28 cellular contexts compared by ENCODE assay signal in the genomic region with DNA sequence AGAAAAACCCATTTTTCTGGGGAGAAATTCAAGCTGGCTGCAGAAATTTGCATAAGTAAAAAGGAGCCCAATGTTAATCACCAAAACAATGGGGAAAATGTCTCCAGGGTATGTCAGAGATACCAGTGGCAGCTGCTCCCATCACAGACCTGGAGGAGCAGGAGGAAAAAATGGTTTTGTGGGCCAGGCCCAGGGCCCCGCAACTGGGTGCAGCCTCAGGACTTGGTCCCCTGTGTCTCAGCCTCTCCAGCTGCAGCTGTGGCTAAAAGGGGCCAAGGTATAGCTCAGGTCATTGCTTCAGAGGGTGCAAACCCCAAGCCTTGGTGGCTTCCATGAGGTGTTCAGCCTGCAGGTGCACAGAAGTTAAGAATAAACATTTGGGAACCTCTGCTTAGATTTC.
"Had no signal": no experiment of that assay in that cellular context is flagged by ENCODE, and none has a peak within 500 bp of the region (broad histone marks: within the 10 kb centered on the region; RNA-seq: fewer than 3 reads in every experiment).

No MANE protein-coding gene starts in this region.

- H3K4me3 ChIP-seq: colonic mucosa, coronary artery, dorsolateral prefrontal cortex, esophagus muscularis mucosa, esophagus squamous epithelium, gastrocnemius medialis, gastroesophageal sphincter, heart left ventricle, heart right ventricle had no signal

- ATAC-seq: effector memory CD8-positive, alpha-beta T cell; esophagus mucosa; foreskin keratinocyte; gastrocnemius medialis; gastroesophageal sphincter; heart left ventricle; heart right ventricle had no signal

- H3K4me1 ChIP-seq: colonic mucosa, esophagus muscularis mucosa, esophagus squamous epithelium, foreskin keratinocyte, gastrocnemius medialis, gastroesophageal sphincter, heart left ventricle, heart right ventricle had no signal

- FAIRE-seq: colon, endometrium, endothelial cell of umbilical vein, frontal cortex had no signal

- DNase-seq: colonic mucosa; cortex of kidney; dermis blood vessel endothelial cell; dorsolateral prefrontal cortex; effector CD4-positive, alpha-beta T cell; effector CD8-positive, alpha-beta T cell; effector memory CD4-positive, alpha-beta T cell; effector memory CD8-positive, alpha-beta T cell; endodermal cell; erythroblast; esophagus squamous epithelium; foreskin fibroblast; foreskin keratinocyte; foreskin melanocyte; gastrocnemius medialis; glutamatergic neuron; head of caudate nucleus; heart left ventricle; heart right ventricle had no signal

- H3K27me3 ChIP-seq: colonic mucosa, dorsolateral prefrontal cortex, esophagus muscularis mucosa, esophagus squamous epithelium, foreskin keratinocyte, gastrocnemius medialis, gastroesophageal sphincter, heart left ventricle, heart right ventricle had no signal

- H3K9me3 ChIP-seq: colonic mucosa, esophagus squamous epithelium, gastrocnemius medialis had no signal

- H3K36me3 ChIP-seq: colonic mucosa, esophagus muscularis mucosa, esophagus squamous epithelium, gastrocnemius medialis, gastroesophageal sphincter, heart left ventricle, heart right ventricle had no signal

- H3K27ac ChIP-seq: colonic mucosa, coronary artery, dorsolateral prefrontal cortex, epithelial cell of prostate, esophagus muscularis mucosa, esophagus squamous epithelium, foreskin keratinocyte, gastrocnemius medialis, gastroesophageal sphincter, heart left ventricle, heart right ventricle had no signal
